20 cellular contexts compared by ENCODE assay signal in genomic region chrX:34288782-34289181, GRCh38.
"Had no signal": no experiment of that assay in that cellular context is flagged by ENCODE, and none has a peak within 500 bp of the region (broad histone marks: within the 10 kb centered on the region; RNA-seq: fewer than 3 reads in every experiment).

No MANE protein-coding gene starts in this region.

- H3K4me1 Mint-ChIP-seq: activated CD4-positive, alpha-beta memory T cell treated with anti-CD3 and anti-CD28 coated beads, Interleukin-2, amount 10 ng/mL, durations not matched to agents 7 days and 5 days; activated CD4-positive, alpha-beta T cell treated with anti-CD3 and anti-CD28 coated beads for 36 hours; central memory CD8-positive, alpha-beta T cell; immature natural killer cell had no signal

- H3K4me3 Mint-ChIP-seq: activated CD4-positive, alpha-beta memory T cell treated with anti-CD3 and anti-CD28 coated beads, Interleukin-2, amount 10 ng/mL, durations not matched to agents 7 days and 5 days; activated CD4-positive, alpha-beta T cell treated with anti-CD3 and anti-CD28 coated beads for 36 hours; activated T-cell treated with anti-CD3 and anti-CD28 coated beads, Interleukin-2, amount 50 U/mL, for 4 hours; central memory CD8-positive, alpha-beta T cell; immature natural killer cell had no signal

- H3K27me3 ChIP-seq: ascending aorta, uterus had no signal

- DNase-seq: activated CD4-positive, alpha-beta memory T cell treated with anti-CD3 and anti-CD28 coated beads, Interleukin-2, amount 10 ng/mL, durations not matched to agents 7 days and 5 days; activated CD4-positive, alpha-beta T cell treated with anti-CD3 and anti-CD28 coated beads for 36 hours; activated gamma-delta T cell treated with Interleukin-2 at 50 U/mL for 16 hours; activated T-cell treated with anti-CD3 and anti-CD28 coated beads, Interleukin-2, amount 50 U/mL, for 4 hours; cortex of kidney; effector CD8-positive, alpha-beta T cell; heart left ventricle; immature natural killer cell; left colon; stimulated activated CD4-positive, alpha-beta T cell treated with anti-CD3 and anti-CD28 coated beads, Interleukin-4, amount 100 ng/mL, for 4 hours; stimulated activated CD8-positive, alpha-beta memory T cell treated with anti-CD3 and anti-CD28 coated beads, Interleukin-4, amount 100 ng/mL, for 48 hours; stimulated activated naive CD4-positive, alpha-beta T cell treated with Interleukin-2 at 50 U/mL for 16 hours; substantia nigra; T-helper 2 cell; uterus had no signal

- H3K36me3 Mint-ChIP-seq: immature natural killer cell had no signal

- ATAC-seq: activated CD4-positive, alpha-beta T cell treated with anti-CD3 and anti-CD28 coated beads for 36 hours; activated T-cell treated with anti-CD3 and anti-CD28 coated beads, Interleukin-2, amount 50 U/mL, for 4 hours; heart left ventricle; left colon had no signal

- H3K9me3 Mint-ChIP-seq: activated CD4-positive, alpha-beta memory T cell treated with anti-CD3 and anti-CD28 coated beads, Interleukin-2, amount 10 ng/mL, durations not matched to agents 7 days and 5 days; activated T-cell treated with anti-CD3 and anti-CD28 coated beads, Interleukin-2, amount 50 U/mL, for 4 hours had no signal

- H3K4me3 ChIP-seq: ascending aorta, heart left ventricle, lung, skin epidermis, tibial nerve, uterus had no signal

- H3K27ac Mint-ChIP-seq: activated CD4-positive, alpha-beta memory T cell treated with anti-CD3 and anti-CD28 coated beads, Interleukin-2, amount 10 ng/mL, durations not matched to agents 7 days and 5 days; activated CD4-positive, alpha-beta T cell treated with anti-CD3 and anti-CD28 coated beads for 36 hours; immature natural killer cell had no signal

- H3K36me3 ChIP-seq: ascending aorta, heart left ventricle, tibial nerve, uterus had no signal

- H3K27me3 Mint-ChIP-seq: activated CD4-positive, alpha-beta memory T cell treated with anti-CD3 and anti-CD28 coated beads, Interleukin-2, amount 10 ng/mL, durations not matched to agents 7 days and 5 days; activated CD4-positive, alpha-beta T cell treated with anti-CD3 and anti-CD28 coated beads for 36 hours; central memory CD8-positive, alpha-beta T cell had no signal
